10 cellular contexts compared by ENCODE assay signal in the genomic region with DNA sequence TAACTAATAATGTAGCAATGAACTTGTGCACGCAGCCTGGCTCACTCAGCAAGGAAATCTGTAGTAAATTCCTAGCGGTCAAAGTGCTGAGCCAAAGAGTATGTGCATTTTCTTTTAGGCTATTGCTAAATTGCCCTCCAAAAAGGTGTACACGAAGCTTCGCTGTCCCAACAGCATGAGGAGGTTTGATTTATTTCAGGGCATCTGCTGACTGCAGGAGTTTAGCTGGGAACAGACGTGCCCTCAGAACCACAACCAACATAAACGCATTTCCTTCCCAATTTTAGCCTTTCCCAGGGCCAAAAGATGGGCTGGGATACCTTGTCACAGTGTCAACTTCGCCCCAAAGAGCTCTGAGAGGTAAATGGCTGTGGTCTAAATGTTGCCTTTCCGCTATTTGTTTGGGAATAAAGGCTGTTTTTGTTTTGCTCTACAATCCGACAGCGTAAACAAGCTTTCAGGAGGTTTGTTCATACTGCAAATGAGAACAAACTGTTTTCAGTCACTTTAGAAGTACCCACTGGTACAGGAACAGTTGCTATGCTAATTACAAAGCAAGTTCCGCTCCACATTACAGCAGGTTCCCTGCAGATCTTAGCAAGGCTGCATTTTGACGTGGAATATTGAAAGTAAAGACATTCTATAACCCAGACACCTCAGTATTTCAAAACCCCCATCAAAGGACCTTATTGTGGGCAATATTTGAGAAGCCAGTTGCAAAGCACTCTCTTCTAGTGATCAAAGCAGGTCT. TPM values are rescaled to one million over a fixed set of nuclear protein-coding genes. Genes with fewer than 3 reads are reported as not detected.
DNase-seq lines count a peak whose midpoint lies in the region; ATAC-seq and TF ChIP-seq lines count a peak whose summit lies in the region.
"Had no signal": no experiment of that assay in that cellular context is flagged by ENCODE, and none has a peak within 500 bp of the region (broad histone marks: within the 10 kb centered on the region; RNA-seq: fewer than 3 reads in every experiment).

No MANE protein-coding gene starts in this region.

- in situ Hi-C loops in gastrocnemius medialis (cut with MboI; ENCODE audit: low sequenced_read_pairs in 4 of 4): no loop called here

- peak overlapping the region; percentile 38 for H3K4me3 ChIP-seq in CD8-positive, alpha-beta T cell (ENCODE audit: low read depth, low read length)
- H3K4me3 ChIP-seq in effector memory CD4-positive, alpha-beta T cell (ENCODE audit: insufficient read depth, low read depth, low read length, poor library complexity, severe bottlenecking): peak overlapping the region; percentile 22
- no peak overlapping the region for H3K4me3 ChIP-seq in gastrocnemius medialis

- peaks cover 76% of the 10 kb centered on the region for H3K36me3 Mint-ChIP-seq in CD8-positive, alpha-beta T cell

- H3K4me3 Mint-ChIP-seq in CD8-positive, alpha-beta T cell: peak overlapping the region; percentile 75

- H3K27ac ChIP-seq in CD8-positive, alpha-beta T cell (ENCODE audit: low read depth, low read length): peak overlapping the region; percentile 48
- peak overlapping the region; percentile 62 for H3K27ac ChIP-seq in effector memory CD4-positive, alpha-beta T cell (ENCODE audit: insufficient read depth, low read length, poor library complexity, severe bottlenecking)
- peak overlapping the region; percentile 69 to 83 (median 71) for H3K27ac ChIP-seq in gastrocnemius medialis

- CTCF ChIA-PET in CD8-positive, alpha-beta T cell (lab: Charles Lee): interaction anchor here (0.8 to 8.6 kb wide), 11 partner anchors 8 to 59 kb away, joined by 3 to 114 read pairs (median 9); a partner anchor contains a TSS

- peak; percentile 69 for ATAC-seq in CD8-positive, alpha-beta T cell
- peak; percentile 65 to 84 for ATAC-seq in gastrocnemius medialis
- no peak for ATAC-seq in GM21390 (IDR thresholded peaks at IDR 0.05; ENCODE audit: unreplicated experiment)
- no peak for ATAC-seq in HG03469 (IDR thresholded peaks at IDR 0.05; ENCODE audit: unreplicated experiment)
- ATAC-seq in GM18517 (IDR thresholded peaks at IDR 0.05; ENCODE audit: unreplicated experiment): no peak

- no peak for TF ChIP-seq POLR2A in gastrocnemius medialis (IDR thresholded peaks at IDR 0.05)

- no peaks in the 10 kb centered on the region for H3K9me3 Mint-ChIP-seq in CD8-positive, alpha-beta T cell

- no peaks in the 10 kb centered on the region for H3K27me3 ChIP-seq in CD8-positive, alpha-beta T cell (ENCODE audit: insufficient read depth, low read length)
- no peaks in the 10 kb centered on the region for H3K27me3 ChIP-seq in effector memory CD4-positive, alpha-beta T cell (replicated peaks; ENCODE audit: control insufficient read depth, insufficient read depth, low read length, poor library complexity, severe bottlenecking)
- H3K27me3 ChIP-seq in gastrocnemius medialis: no peaks in the 10 kb centered on the region

- peak overlapping the region; percentile 95 for H3K27ac Mint-ChIP-seq in CD8-positive, alpha-beta T cell

- peaks cover 91% of the 10 kb centered on the region for H3K4me1 Mint-ChIP-seq in CD8-positive, alpha-beta T cell (ENCODE audit: low read depth)

- no peak for TF ChIP-seq CTCF in CD8-positive, alpha-beta T cell (IDR thresholded peaks at IDR 0.05)
- no peak for TF ChIP-seq CTCF in gastrocnemius medialis (IDR thresholded peaks at IDR 0.05 in 4 of 5, conservative IDR thresholded peaks at IDR 0.05 in 1 of 5)

- intact Hi-C loops in CD8-positive, alpha-beta T cell (cut with DNase I, micrococcal nuclease): loop anchor here (1.0 to 2.0 kb wide), 3 partner anchors 7 to 20 kb away; no protein-coding TSS in a partner anchor
- intact Hi-C loops in gastrocnemius medialis (cut with DNase I; ENCODE audit: low total_unique reads): loop anchor here (2.0 kb wide), 1 partner anchor 16 kb away; a partner anchor contains a TSS

- DNase-seq in CD8-positive, alpha-beta T cell: peak in 1 of 7 experiments; percentile 29
- DNase-seq in NOMO-1 treated with dmso at 0.1 percent for 144 hours (lab: John Stamatoyannopoulos, UW; ENCODE audit: unreplicated experiment) (peak; percentile 58), gastrocnemius medialis (no peak)
- no peak for DNase-seq in effector memory CD4-positive, alpha-beta T cell
- no peak for DNase-seq in stimulated activated naive CD4-positive, alpha-beta T cell treated with Interleukin-2 at 50 U/mL for 16 hours (lab: John Stamatoyannopoulos, UW)
- DNase-seq: NCI-H1436 had no signal

- H3K9me3 ChIP-seq in CD8-positive, alpha-beta T cell (ENCODE audit: low read length): no peaks in the 10 kb centered on the region
- H3K9me3 ChIP-seq in effector memory CD4-positive, alpha-beta T cell (ENCODE audit: control insufficient read depth, low read length): no peaks in the 10 kb centered on the region
- no peaks in the 10 kb centered on the region for H3K9me3 ChIP-seq in gastrocnemius medialis
- H3K9me3 ChIP-seq: SK-N-SH had no signal

- no peaks in the 10 kb centered on the region for H3K27me3 Mint-ChIP-seq in CD8-positive, alpha-beta T cell (ENCODE audit: low read depth)

- POLR2A ChIA-PET in CD8-positive, alpha-beta T cell (lab: Charles Lee): interaction anchor here (1.1 to 12.4 kb wide), 10 partner anchors 9 to 49 kb away, joined by 4 to 300 read pairs (median 12); a partner anchor contains a TSS

- peaks cover 93% of the 10 kb centered on the region for H3K4me1 ChIP-seq in CD8-positive, alpha-beta T cell (ENCODE audit: insufficient read depth, low read length)
- peaks cover 88% of the 10 kb centered on the region for H3K4me1 ChIP-seq in effector memory CD4-positive, alpha-beta T cell (ENCODE audit: control insufficient read depth, insufficient read depth, low read length, poor library complexity, severe bottlenecking)
- H3K4me1 ChIP-seq in gastrocnemius medialis: peaks cover 34 to 49% of the 10 kb centered on the region in 2 donors

- peaks cover 54% of the 10 kb centered on the region for H3K36me3 ChIP-seq in CD8-positive, alpha-beta T cell (ENCODE audit: insufficient read depth, low read length)
- H3K36me3 ChIP-seq in effector memory CD4-positive, alpha-beta T cell (ENCODE audit: control insufficient read depth, insufficient read depth, low read length): peaks cover 49% of the 10 kb centered on the region
- no peaks in the 10 kb centered on the region for H3K36me3 ChIP-seq in gastrocnemius medialis

RNA-seq across cellular contexts. Expression of a gene that starts 16.7 kb away (rescaled TPM):
- 10 to 100 TPM; 57.3 to 61.7 TPM for total RNA-seq in CD8-positive, alpha-beta T cell
- 10 to 100 TPM in 3 of 4 donors, 1 to 10 TPM in 1; 7.9 to 20.7 (median 16.9) TPM for total RNA-seq in gastrocnemius medialis

RNA-seq across cellular contexts. Expression of a gene that starts 37.0 kb away (rescaled TPM):
- under 1 TPM; 0.14 to 0.33 TPM for total RNA-seq in CD8-positive, alpha-beta T cell
- not detected for total RNA-seq in gastrocnemius medialis

Comparison
In these comparisons a context has a peak if more than half of its experiments do, and no peak if none do; other contexts are left out.
1. ATAC-seq: peak in CD8-positive, alpha-beta T cell (single experiment) and gastrocnemius medialis (2 of 2); none in GM21390 (single experiment), HG03469 (single experiment) and GM18517 (single experiment).
2. H3K4me3 ChIP-seq: peak in CD8-positive, alpha-beta T cell (single experiment) and effector memory CD4-positive, alpha-beta T cell (single experiment); none in gastrocnemius medialis (0 of 4).
3. Peak in every context shown above with its lines, with median percentiles within 50 percentile points of each other: H3K27ac ChIP-seq.